17 cellular contexts compared by ENCODE assay signal in genomic region chr17:73863761-73864535, GRCh38.
DNase-seq lines count a peak whose midpoint lies in the region; ATAC-seq and TF ChIP-seq lines count a peak whose summit lies in the region.
"Had no signal": no experiment of that assay in that cellular context is flagged by ENCODE, and none has a peak within 500 bp of the region (broad histone marks: within the 10 kb centered on the region; RNA-seq: fewer than 3 reads in every experiment).

No MANE protein-coding gene starts in this region.

- no peaks in the 10 kb centered on the region for H3K36me3 Mint-ChIP-seq in stimulated activated memory B cell treated with anti-CD40 and anti-IgM and Interleukin-4, amounts not matched to agents 10 μg/mL and 1 μg/mL and 100 μg/mL, for 72 hours
- no peaks in the 10 kb centered on the region for H3K36me3 Mint-ChIP-seq in MCF 10A (ENCODE audit: insufficient read depth, unreplicated experiment)
- H3K36me3 Mint-ChIP-seq: CD4-positive, CD25-positive, alpha-beta regulatory T cell had no signal

- no peaks in the 10 kb centered on the region for H3K4me1 ChIP-seq in HEK293 (ENCODE audit: control insufficient read depth, insufficient read depth, low read length)
- H3K4me1 ChIP-seq: BLaER1 treated with 17β-estradiol and CSF1 and Interleukin-3, amounts not matched to agents 10 nM and 100 nM had no signal

- no peak overlapping the region for H3K4me3 ChIP-seq in HEK293 (ENCODE audit: low read depth, low read length)
- H3K4me3 ChIP-seq: BLaER1 treated with 17β-estradiol and CSF1 and Interleukin-3, amounts not matched to agents 10 nM and 100 nM; GM12878; GM23338 had no signal

- no peak overlapping the region for H3K27ac ChIP-seq in HEK293 (ENCODE audit: extremely low read depth, low read depth, low read length)
- H3K27ac ChIP-seq: BLaER1 treated with 17β-estradiol and CSF1 and Interleukin-3, amounts not matched to agents 10 nM and 100 nM had no signal

- H3K27me3 Mint-ChIP-seq in stimulated activated memory B cell treated with anti-CD40 and anti-IgM and Interleukin-4, amounts not matched to agents 10 μg/mL and 1 μg/mL and 100 μg/mL, for 72 hours = no peaks in the 10 kb centered on the region
- no peaks in the 10 kb centered on the region for H3K27me3 Mint-ChIP-seq in MCF 10A (ENCODE audit: insufficient read depth, unreplicated experiment)

- POLR2A ChIA-PET in HEK293 (lab: Yijun Ruan, JAX) = no interaction called here
- POLR2A ChIA-PET in MCF 10A (lab: Yijun Ruan, JAX) = interaction anchor here (0.6 kb wide), 2 partner anchors 76 to 227 kb away, joined by 3 to 4 read pairs; no protein-coding TSS in a partner anchor

- DNase-seq in NCI-H146 (lab: John Stamatoyannopoulos, UW) (peak; percentile 57), NCI-H146 treated with DMSO at 0.1 percent for 48 hours (lab: John Stamatoyannopoulos, UW; ENCODE audit: unreplicated experiment) (no peak), cerebellar cortex (ENCODE audit: low spot score) (peak; percentile 63), NCI-H226 (no peak), MCF 10A (ENCODE audit: unreplicated experiment) (no peak)
- DNase-seq: 8988T; AML-193; Calu3; CD4-positive, CD25-positive, alpha-beta regulatory T cell; DMS 273 treated with DMSO at 0.1 percent for 48 hours; H9 had no signal

- no peak overlapping the region for H3K4me3 Mint-ChIP-seq in stimulated activated memory B cell treated with anti-CD40 and anti-IgM and Interleukin-4, amounts not matched to agents 10 μg/mL and 1 μg/mL and 100 μg/mL, for 72 hours
- H3K4me3 Mint-ChIP-seq in MCF 10A (ENCODE audit: unreplicated experiment) = no peak overlapping the region
- H3K4me3 Mint-ChIP-seq: CD4-positive, CD25-positive, alpha-beta regulatory T cell; GM23338; H9 had no signal

- no peaks in the 10 kb centered on the region for H3K36me3 ChIP-seq in HEK293 (ENCODE audit: control insufficient read depth in 2 of 2, insufficient read depth in 1 of 2, low read length in 2 of 2)
- H3K36me3 ChIP-seq: BLaER1 treated with 17β-estradiol and CSF1 and Interleukin-3, amounts not matched to agents 10 nM and 100 nM had no signal

- intact Hi-C loops in MCF 10A (cut with micrococcal nuclease) = no loop called here

- H3K27ac Mint-ChIP-seq in stimulated activated memory B cell treated with anti-CD40 and anti-IgM and Interleukin-4, amounts not matched to agents 10 μg/mL and 1 μg/mL and 100 μg/mL, for 72 hours = no peak overlapping the region
- no peak overlapping the region for H3K27ac Mint-ChIP-seq in MCF 10A (ENCODE audit: low read depth, unreplicated experiment)
- H3K27ac Mint-ChIP-seq: GM23338, H9 had no signal

- ATAC-seq in stimulated activated memory B cell treated with anti-CD40 and anti-IgM and Interleukin-4, amounts not matched to agents 10 μg/mL and 1 μg/mL and 100 μg/mL, for 72 hours = peak; percentile 11
- no peak for ATAC-seq in HG02884 (IDR thresholded peaks at IDR 0.05; ENCODE audit: unreplicated experiment)
- ATAC-seq: GM12878, GM23338 had no signal

- no peaks in the 10 kb centered on the region for H3K9me3 ChIP-seq in HEK293 (ENCODE audit: control insufficient read depth, insufficient read depth, low read depth, low read length)
- H3K9me3 ChIP-seq: BLaER1 treated with 17β-estradiol and CSF1 and Interleukin-3, amounts not matched to agents 10 nM and 100 nM had no signal

- no peak for TF ChIP-seq CTCF in HEK293 (tag by site-specific recombination; IDR thresholded peaks at IDR 0.05)
- no peak for TF ChIP-seq CTCF in MCF 10A (IDR thresholded peaks at IDR 0.05; ENCODE audit: unreplicated experiment)

- no peaks in the 10 kb centered on the region for H3K9me3 Mint-ChIP-seq in stimulated activated memory B cell treated with anti-CD40 and anti-IgM and Interleukin-4, amounts not matched to agents 10 μg/mL and 1 μg/mL and 100 μg/mL, for 72 hours
- H3K9me3 Mint-ChIP-seq in MCF 10A (ENCODE audit: unreplicated experiment) = no peaks in the 10 kb centered on the region
- H3K9me3 Mint-ChIP-seq: GM23338, H9 had no signal

- H3K4me1 Mint-ChIP-seq in stimulated activated memory B cell treated with anti-CD40 and anti-IgM and Interleukin-4, amounts not matched to agents 10 μg/mL and 1 μg/mL and 100 μg/mL, for 72 hours = no peaks in the 10 kb centered on the region
- H3K4me1 Mint-ChIP-seq in MCF 10A (ENCODE audit: insufficient read depth, unreplicated experiment) = peaks cover 11% of the 10 kb centered on the region

- BruUV-seq in MCF 10A (replicated peaks; lab: Mats Ljungman, UMichigan) = no TSS peak

- CTCF ChIA-PET in HEK293 (lab: Yijun Ruan, JAX) = no interaction called here
- CTCF ChIA-PET in MCF 10A (lab: Yijun Ruan, JAX) = no interaction called here

TF ChIP-seq in HEK293, 187 proteins besides CTCF, POLR2A, EP300 and RAD21:
- no peak for TF ChIP-seq ZNF423 (tag by site-specific recombination; IDR thresholded peaks at IDR 0.05)
- TF ChIP-seq ZNF791 (tag by site-specific recombination; IDR thresholded peaks at IDR 0.05) = no peak
- peak; percentile 68 for TF ChIP-seq ZIC2 (tag by site-specific recombination; IDR thresholded peaks at IDR 0.05)
- TF ChIP-seq ZNF157 (tag by site-specific recombination; IDR thresholded peaks at IDR 0.05) = no peak
- TF ChIP-seq ZNF692 (tag by site-specific recombination; IDR thresholded peaks at IDR 0.05) = no peak
- no peak for TF ChIP-seq MYNN (tag by site-specific recombination; IDR thresholded peaks at IDR 0.05; ENCODE audit: borderline replicate concordance)
- no peak for TF ChIP-seq ZNF223 (tag by site-specific recombination; IDR thresholded peaks at IDR 0.05)
- TF ChIP-seq ZNF580 (tag by site-specific recombination; IDR thresholded peaks at IDR 0.05) = no peak

Comparison
In these comparisons a context has a peak if more than half of its experiments do, and no peak if none do; other contexts are left out.
1. DNase-seq: peak in NCI-H146 (single experiment) and cerebellar cortex (single experiment); none in NCI-H146 treated with DMSO at 0.1 percent for 48 hours (single experiment), NCI-H226 (single experiment) and MCF 10A (single experiment).